ENCODE assay signal across 1 cellular context in the genomic region with DNA sequence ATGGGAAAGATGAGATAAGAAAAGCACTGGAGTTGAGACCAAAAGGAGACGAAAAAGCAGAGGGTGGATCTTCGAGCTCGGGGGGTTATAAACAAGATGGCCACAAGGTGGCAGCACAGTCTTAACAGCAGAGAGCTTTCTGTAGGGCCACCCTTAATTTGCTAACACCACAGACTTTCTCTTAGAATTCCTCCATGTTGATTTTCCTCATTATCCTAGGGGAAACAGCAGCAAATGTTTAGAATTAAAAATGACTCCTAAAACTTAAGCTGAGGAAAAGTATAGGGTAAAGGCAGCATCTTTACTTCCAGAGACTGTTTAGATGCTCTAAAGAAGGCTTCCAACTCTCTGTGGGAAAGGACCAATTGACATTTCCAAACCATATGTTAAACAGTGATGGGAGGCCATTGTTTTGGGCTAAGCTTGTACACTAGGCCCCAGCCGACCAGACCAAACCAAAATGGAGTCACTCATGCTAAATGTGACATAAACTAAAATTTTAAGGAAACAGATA.
TF ChIP-seq lines count a peak whose summit lies in the region.

No MANE protein-coding gene starts in this region.

TF ChIP-seq in H1, 55 proteins besides CTCF, POLR2A, EP300 and RAD21:
- TF ChIP-seq RXRA (IDR thresholded peaks at IDR 0.05; ENCODE audit: insufficient read depth, low read depth, low read length) (no peak), SP4 (IDR thresholded peaks at IDR 0.05; ENCODE audit: low read length) (peak; percentile 64; the same call in 1 of the 2 replicates), SP2 (IDR thresholded peaks at IDR 0.05; ENCODE audit: low read length) (no peak), YY1 (IDR thresholded peaks at IDR 0.05; ENCODE audit: low read depth, low read length) (peak; percentile 76; the same call in 1 of the 2 replicates), BCL11A (IDR thresholded peaks at IDR 0.05; ENCODE audit: low read depth in 2 of 2, low read length in 2 of 2) (no peak), SIN3A (conservative IDR thresholded peaks at IDR 0.05 in 1 of 2, IDR thresholded peaks at IDR 0.05 in 1 of 2; ENCODE audit: low read depth in 1 of 2, low read length in 2 of 2) (no peak)
- TF ChIP-seq, protein P1, sequence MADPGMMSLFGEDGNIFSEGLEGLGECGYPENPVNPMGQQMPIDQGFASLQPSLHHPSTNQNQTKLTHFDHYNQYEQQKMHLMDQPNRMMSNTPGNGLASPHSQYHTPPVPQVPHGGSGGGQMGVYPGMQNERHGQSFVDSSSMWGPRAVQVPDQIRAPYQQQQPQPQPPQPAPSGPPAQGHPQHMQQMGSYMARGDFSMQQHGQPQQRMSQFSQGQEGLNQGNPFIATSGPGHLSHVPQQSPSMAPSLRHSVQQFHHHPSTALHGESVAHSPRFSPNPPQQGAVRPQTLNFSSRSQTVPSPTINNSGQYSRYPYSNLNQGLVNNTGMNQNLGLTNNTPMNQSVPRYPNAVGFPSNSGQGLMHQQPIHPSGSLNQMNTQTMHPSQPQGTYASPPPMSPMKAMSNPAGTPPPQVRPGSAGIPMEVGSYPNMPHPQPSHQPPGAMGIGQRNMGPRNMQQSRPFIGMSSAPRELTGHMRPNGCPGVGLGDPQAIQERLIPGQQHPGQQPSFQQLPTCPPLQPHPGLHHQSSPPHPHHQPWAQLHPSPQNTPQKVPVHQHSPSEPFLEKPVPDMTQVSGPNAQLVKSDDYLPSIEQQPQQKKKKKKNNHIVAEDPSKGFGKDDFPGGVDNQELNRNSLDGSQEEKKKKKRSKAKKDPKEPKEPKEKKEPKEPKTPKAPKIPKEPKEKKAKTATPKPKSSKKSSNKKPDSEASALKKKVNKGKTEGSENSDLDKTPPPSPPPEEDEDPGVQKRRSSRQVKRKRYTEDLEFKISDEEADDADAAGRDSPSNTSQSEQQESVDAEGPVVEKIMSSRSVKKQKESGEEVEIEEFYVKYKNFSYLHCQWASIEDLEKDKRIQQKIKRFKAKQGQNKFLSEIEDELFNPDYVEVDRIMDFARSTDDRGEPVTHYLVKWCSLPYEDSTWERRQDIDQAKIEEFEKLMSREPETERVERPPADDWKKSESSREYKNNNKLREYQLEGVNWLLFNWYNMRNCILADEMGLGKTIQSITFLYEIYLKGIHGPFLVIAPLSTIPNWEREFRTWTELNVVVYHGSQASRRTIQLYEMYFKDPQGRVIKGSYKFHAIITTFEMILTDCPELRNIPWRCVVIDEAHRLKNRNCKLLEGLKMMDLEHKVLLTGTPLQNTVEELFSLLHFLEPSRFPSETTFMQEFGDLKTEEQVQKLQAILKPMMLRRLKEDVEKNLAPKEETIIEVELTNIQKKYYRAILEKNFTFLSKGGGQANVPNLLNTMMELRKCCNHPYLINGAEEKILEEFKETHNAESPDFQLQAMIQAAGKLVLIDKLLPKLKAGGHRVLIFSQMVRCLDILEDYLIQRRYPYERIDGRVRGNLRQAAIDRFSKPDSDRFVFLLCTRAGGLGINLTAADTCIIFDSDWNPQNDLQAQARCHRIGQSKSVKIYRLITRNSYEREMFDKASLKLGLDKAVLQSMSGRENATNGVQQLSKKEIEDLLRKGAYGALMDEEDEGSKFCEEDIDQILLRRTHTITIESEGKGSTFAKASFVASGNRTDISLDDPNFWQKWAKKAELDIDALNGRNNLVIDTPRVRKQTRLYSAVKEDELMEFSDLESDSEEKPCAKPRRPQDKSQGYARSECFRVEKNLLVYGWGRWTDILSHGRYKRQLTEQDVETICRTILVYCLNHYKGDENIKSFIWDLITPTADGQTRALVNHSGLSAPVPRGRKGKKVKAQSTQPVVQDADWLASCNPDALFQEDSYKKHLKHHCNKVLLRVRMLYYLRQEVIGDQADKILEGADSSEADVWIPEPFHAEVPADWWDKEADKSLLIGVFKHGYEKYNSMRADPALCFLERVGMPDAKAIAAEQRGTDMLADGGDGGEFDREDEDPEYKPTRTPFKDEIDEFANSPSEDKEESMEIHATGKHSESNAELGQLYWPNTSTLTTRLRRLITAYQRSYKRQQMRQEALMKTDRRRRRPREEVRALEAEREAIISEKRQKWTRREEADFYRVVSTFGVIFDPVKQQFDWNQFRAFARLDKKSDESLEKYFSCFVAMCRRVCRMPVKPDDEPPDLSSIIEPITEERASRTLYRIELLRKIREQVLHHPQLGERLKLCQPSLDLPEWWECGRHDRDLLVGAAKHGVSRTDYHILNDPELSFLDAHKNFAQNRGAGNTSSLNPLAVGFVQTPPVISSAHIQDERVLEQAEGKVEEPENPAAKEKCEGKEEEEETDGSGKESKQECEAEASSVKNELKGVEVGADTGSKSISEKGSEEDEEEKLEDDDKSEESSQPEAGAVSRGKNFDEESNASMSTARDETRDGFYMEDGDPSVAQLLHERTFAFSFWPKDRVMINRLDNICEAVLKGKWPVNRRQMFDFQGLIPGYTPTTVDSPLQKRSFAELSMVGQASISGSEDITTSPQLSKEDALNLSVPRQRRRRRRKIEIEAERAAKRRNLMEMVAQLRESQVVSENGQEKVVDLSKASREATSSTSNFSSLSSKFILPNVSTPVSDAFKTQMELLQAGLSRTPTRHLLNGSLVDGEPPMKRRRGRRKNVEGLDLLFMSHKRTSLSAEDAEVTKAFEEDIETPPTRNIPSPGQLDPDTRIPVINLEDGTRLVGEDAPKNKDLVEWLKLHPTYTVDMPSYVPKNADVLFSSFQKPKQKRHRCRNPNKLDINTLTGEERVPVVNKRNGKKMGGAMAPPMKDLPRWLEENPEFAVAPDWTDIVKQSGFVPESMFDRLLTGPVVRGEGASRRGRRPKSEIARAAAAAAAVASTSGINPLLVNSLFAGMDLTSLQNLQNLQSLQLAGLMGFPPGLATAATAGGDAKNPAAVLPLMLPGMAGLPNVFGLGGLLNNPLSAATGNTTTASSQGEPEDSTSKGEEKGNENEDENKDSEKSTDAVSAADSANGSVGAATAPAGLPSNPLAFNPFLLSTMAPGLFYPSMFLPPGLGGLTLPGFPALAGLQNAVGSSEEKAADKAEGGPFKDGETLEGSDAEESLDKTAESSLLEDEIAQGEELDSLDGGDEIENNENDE (IDR thresholded peaks at IDR 0.05; ENCODE audit: insufficient replicate concordance, low read length) = peak; percentile 32
